9 cellular contexts compared by ENCODE assay signal in the genomic region with DNA sequence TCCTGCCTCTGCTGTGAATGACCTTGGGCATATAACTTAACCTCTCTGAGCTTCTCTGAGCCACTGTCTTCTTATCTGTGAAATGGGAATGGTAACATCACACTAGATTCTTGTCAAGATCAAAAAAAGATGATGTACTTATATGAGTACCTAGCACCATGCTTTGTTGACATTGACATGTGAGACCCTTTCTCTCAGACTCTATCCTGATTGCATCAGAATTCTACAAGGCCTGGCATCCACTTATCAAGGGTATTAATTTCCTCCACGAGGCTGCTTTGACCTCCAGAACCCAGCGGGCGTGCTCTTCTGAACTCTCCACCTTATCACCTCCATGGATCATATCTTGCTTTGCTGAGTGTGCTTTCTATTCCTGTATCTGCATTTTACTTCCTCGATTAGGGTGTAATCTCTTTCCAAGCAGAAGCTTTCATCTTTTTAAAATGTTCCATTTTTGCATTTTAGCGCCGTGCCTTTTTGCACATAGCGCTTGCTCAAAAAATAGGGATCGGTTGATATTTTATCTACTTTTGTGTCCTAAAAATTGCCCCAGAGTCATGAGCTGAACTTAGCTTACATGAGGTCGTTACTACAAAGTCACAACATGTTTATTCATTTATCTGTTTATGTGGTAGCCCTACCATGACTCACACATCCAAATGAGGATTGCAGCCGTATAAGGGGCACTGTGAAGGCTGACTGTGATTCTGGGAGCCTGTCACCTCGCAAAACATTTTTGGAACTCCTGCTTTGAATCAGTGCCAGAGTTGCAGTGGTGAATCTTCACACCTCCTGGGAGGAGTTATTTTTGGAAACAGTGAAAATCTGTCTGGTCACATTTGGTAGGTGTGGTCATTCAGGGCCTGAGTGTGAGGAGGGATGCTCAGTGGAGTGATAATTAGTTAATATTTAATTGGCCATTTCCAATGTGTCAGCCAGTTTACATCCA.
DNase-seq lines count a peak whose midpoint lies in the region; ATAC-seq, FAIRE-seq and TF ChIP-seq lines count a peak whose summit lies in the region.
"Had no signal": no experiment of that assay in that cellular context is flagged by ENCODE, and none has a peak within 500 bp of the region (broad histone marks: within the 10 kb centered on the region; RNA-seq: fewer than 3 reads in every experiment).

No MANE protein-coding gene starts in this region.

- TF ChIP-seq EP300 in sigmoid colon (IDR thresholded peaks at IDR 0.05) = no peak

- H3K9me3 ChIP-seq in sigmoid colon = no peaks in the 10 kb centered on the region

- no peak overlapping the region for H3K4me3 ChIP-seq in bronchial epithelial cell (ENCODE audit: low read depth, low read length)
- H3K4me3 ChIP-seq in sigmoid colon = no peak overlapping the region

- DNase-seq in bronchial epithelial cell (ENCODE audit: low read depth) = peak; percentile 38
- DNase-seq in sigmoid colon = peak; percentile 47
- no peak for DNase-seq in NOMO-1 (lab: John Stamatoyannopoulos, UW; ENCODE audit: unreplicated experiment in 2 of 2)
- no peak for DNase-seq in activated CD4-positive, alpha-beta T cell treated with anti-CD3 and anti-CD28 coated beads, Interleukin-2, amount 50 U/mL, for 1 hour

- 67 to 70% methylated on average over 11 of the region's 11 CpGs for WGBS in sigmoid colon, 2 donors

- H3K4me1 ChIP-seq in sigmoid colon = peaks cover 0 to 35% (median 26%) of the 10 kb centered on the region in 4 donors

- H3K27ac ChIP-seq in sigmoid colon = peak overlapping the region; percentile 75 to 92 (median 86)

- FAIRE-seq in bronchial epithelial cell (lab: Jason Lieb, UNC) = no peak
- FAIRE-seq: TTC549 had no signal

- intact Hi-C loops in sigmoid colon (cut with DNase I) = no loop called here

- TF ChIP-seq CTCF in bronchial epithelial cell (IDR thresholded peaks at IDR 0.05; ENCODE audit: insufficient read depth, low read length, severe bottlenecking) (no peak), sigmoid colon (IDR thresholded peaks at IDR 0.05) (no peak)

- H3K27me3 ChIP-seq in bronchial epithelial cell (ENCODE audit: control insufficient read depth, insufficient read depth, low read length) (no peaks in the 10 kb centered on the region), sigmoid colon (no peaks in the 10 kb centered on the region)

- ATAC-seq in GM18907 (IDR thresholded peaks at IDR 0.05; ENCODE audit: unreplicated experiment) (peak; percentile 41), HG03108 (IDR thresholded peaks at IDR 0.05; ENCODE audit: unreplicated experiment) (peak; percentile 43), GM21367 (IDR thresholded peaks at IDR 0.05; ENCODE audit: unreplicated experiment) (no peak), GM18858 (IDR thresholded peaks at IDR 0.05; ENCODE audit: unreplicated experiment) (no peak)

- H3K36me3 ChIP-seq in bronchial epithelial cell (ENCODE audit: control insufficient read depth, insufficient read depth, low read length) (no peaks in the 10 kb centered on the region), sigmoid colon (no peaks in the 10 kb centered on the region)

- no peak for TF ChIP-seq POLR2A in sigmoid colon (IDR thresholded peaks at IDR 0.05)

Comparison
In these comparisons a context has a peak if more than half of its experiments do, and no peak if none do; other contexts are left out.
1. ATAC-seq: peak in GM18907 (single experiment) and HG03108 (single experiment); none in GM21367 (single experiment) and GM18858 (single experiment).
2. DNase-seq: peak in bronchial epithelial cell (single experiment) and sigmoid colon (single experiment); none in NOMO-1 (0 of 2) and activated CD4-positive, alpha-beta T cell treated with anti-CD3 and anti-CD28 coated beads, Interleukin-2, amount 50 U/mL, for 1 hour (single experiment).